16 cellular contexts compared by ENCODE assay signal in the genomic region with DNA sequence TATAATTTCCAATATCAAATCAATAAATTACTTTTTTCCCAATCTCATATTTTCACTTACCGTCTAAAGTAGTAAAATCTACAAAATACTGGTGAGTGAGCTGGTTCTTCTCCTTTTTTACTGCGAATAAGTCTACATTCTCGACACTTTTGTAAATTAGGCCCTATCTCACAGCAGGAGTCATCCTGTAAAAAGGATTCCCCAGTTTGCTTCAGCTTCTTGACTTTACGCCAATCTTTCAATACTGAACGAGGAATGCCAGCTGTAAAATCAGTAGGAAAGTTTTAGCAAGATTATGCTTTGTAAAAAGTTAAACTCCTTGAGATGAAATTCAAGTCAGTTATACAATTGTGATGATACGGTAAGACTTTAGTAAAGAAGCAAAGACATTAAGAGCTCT.
DNase-seq lines count a peak whose midpoint lies in the region; ATAC-seq, FAIRE-seq and TF ChIP-seq lines count a peak whose summit lies in the region.
"Had no signal": no experiment of that assay in that cellular context is flagged by ENCODE, and none has a peak within 500 bp of the region (broad histone marks: within the 10 kb centered on the region; RNA-seq: fewer than 3 reads in every experiment).

No MANE protein-coding gene starts in this region.

- H3K4me3 ChIP-seq in SK-N-MC = peak overlapping the region; percentile 45
- H3K4me3 ChIP-seq in iPS-18a (ENCODE audit: low read length) = no peak overlapping the region
- no peak overlapping the region for H3K4me3 ChIP-seq in brain microvascular endothelial cell (ENCODE audit: low read depth, low read length)
- H3K4me3 ChIP-seq: HAP-1 had no signal

- peak; percentile 19 for DNase-seq in EH (ENCODE audit: low read depth)
- no peak for DNase-seq in H54 (ENCODE audit: insufficient read length, low spot score)
- DNase-seq in SK-N-MC (ENCODE audit: low read depth, low spot score) = no peak
- DNase-seq in brain microvascular endothelial cell = no peak
- DNase-seq in COR-L47 (lab: John Stamatoyannopoulos, UW) = no peak
- DNase-seq: ACHN; CD4-positive, alpha-beta T cell; GF-D8; MV-4-11; NCI-H1436 treated with DMSO at 0.1 percent for 48 hours; NCI-H2081 treated with DMSO at 0.1 percent for 48 hours; NCI-H345; SHP77 treated with DMSO at 0.1 percent for 48 hours had no signal

- no peak for ATAC-seq in HG03520 (IDR thresholded peaks at IDR 0.05; ENCODE audit: unreplicated experiment)

- in situ Hi-C loops in brain microvascular endothelial cell (cut with HindIII; ENCODE audit: low pct_ligation_motif_present, low sequenced_read_pairs) = no loop called here

- no peaks in the 10 kb centered on the region for H3K27me3 ChIP-seq in iPS-18a (ENCODE audit: control insufficient read depth, insufficient read depth, low read length)
- no peaks in the 10 kb centered on the region for H3K27me3 ChIP-seq in brain microvascular endothelial cell (replicated peaks)

- TF ChIP-seq POLR2A in H54 (IDR thresholded peaks at IDR 0.05; ENCODE audit: low read depth, low read length) = no peak

- H3K9me3 ChIP-seq in SK-N-MC (ENCODE audit: low read depth, low read length) (no peaks in the 10 kb centered on the region), iPS-18a (ENCODE audit: control insufficient read depth, low read depth, low read length) (no peaks in the 10 kb centered on the region)
- H3K9me3 ChIP-seq: HAP-1 had no signal

- H3K36me3 ChIP-seq in SK-N-MC (ENCODE audit: insufficient read depth, low read length) = peaks cover 6% of the 10 kb centered on the region; the same call in 1 of the 2 replicates
- peaks cover 82% of the 10 kb centered on the region for H3K36me3 ChIP-seq in iPS-18a (ENCODE audit: control insufficient read depth, low read depth, low read length)
- peaks cover 24% of the 10 kb centered on the region for H3K36me3 ChIP-seq in brain microvascular endothelial cell (replicated peaks)

- peak overlapping the region; percentile 68; the same call in 1 of the 2 replicates for H3K27ac ChIP-seq in SK-N-MC
- peak overlapping the region; percentile 16 for H3K27ac ChIP-seq in iPS-18a (ENCODE audit: low read length)
- no peak overlapping the region for H3K27ac ChIP-seq in brain microvascular endothelial cell

- H3K4me1 ChIP-seq in iPS-18a (ENCODE audit: control insufficient read depth, low read depth, low read length) = peaks cover 28% of the 10 kb centered on the region

- no peak for TF ChIP-seq CTCF in brain microvascular endothelial cell (IDR thresholded peaks at IDR 0.05; ENCODE audit: low read depth, low read length, missing control alignments)

- H3K9ac ChIP-seq in SK-N-MC (ENCODE audit: insufficient read length) (no peak overlapping the region), iPS-18a (ENCODE audit: low read length) (no peak overlapping the region)

- peak; percentile 87 for FAIRE-seq in H54 (lab: Jason Lieb, UNC)
